ENCODE assay signal across 18 cellular contexts in the genomic region with DNA sequence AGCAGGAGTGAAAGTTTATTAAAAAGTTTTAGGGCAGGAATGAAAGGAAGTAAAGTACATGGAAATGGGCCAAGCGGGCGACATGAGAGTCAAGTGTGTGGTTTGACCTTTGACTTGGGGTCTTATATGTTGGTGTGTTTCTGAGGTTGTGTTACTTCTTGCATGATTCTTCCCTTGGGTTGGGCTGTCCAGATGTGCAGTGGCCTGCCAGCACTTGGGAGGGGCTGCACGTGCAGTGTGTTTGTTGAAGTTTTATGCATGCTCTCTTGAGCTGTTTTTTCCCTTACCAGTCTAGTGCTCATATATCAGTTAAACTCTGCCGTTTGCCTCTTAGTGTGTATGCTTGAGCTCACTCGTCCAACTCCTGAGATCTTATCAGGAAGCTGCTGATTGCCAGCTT.
"Had no signal": no experiment of that assay in that cellular context is flagged by ENCODE, and none has a peak within 500 bp of the region (broad histone marks: within the 10 kb centered on the region; RNA-seq: fewer than 3 reads in every experiment).

No MANE protein-coding gene starts in this region.

- H3K27ac Mint-ChIP-seq: activated naive CD8-positive, alpha-beta T cell; activated T-helper 1 cell treated with anti-CD3 and anti-CD28 coated beads, Interleukin-12 subunit alpha, Interleukin-12 subunit beta, Interleukin-2, Interleukin-4 antibody, amounts not matched to agents 30 ng/mL and 10 ng/mL and 1 ng/mL, durations not matched to agents 14 hours and 24 hours and 36 hours; natural killer cell treated with Interleukin-12 subunit alpha and Interleukin-12 subunit beta and Interleukin-15 and Interleukin-18, amount 100 ng/mL, for 72 hours had no signal

- ATAC-seq: activated CD8-positive, alpha-beta T cell treated with anti-CD3 and anti-CD28 coated beads, Interleukin-2, amount 10 ng/mL, durations not matched to agents 7 days and 5 days; foreskin keratinocyte; left lung; natural killer cell treated with Interleukin-12 subunit alpha and Interleukin-12 subunit beta and Interleukin-15 and Interleukin-18, amount 100 ng/mL, for 72 hours; psoas muscle; right cardiac atrium; stimulated activated naive CD8-positive, alpha-beta T cell treated with anti-CD3 and anti-CD28 coated beads, Interleukin-15, Interleukin-2, amounts not matched to agents 100 U/mL and 50 U/mL, for 24 hours had no signal

- H3K4me3 Mint-ChIP-seq: activated CD8-positive, alpha-beta T cell treated with anti-CD3 and anti-CD28 coated beads, Interleukin-2, amount 10 ng/mL, durations not matched to agents 7 days and 5 days; activated naive CD8-positive, alpha-beta T cell; activated T-helper 1 cell treated with anti-CD3 and anti-CD28 coated beads, Interleukin-12 subunit alpha, Interleukin-12 subunit beta, Interleukin-2, Interleukin-4 antibody, amounts not matched to agents 30 ng/mL and 10 ng/mL and 1 ng/mL, durations not matched to agents 14 hours and 24 hours and 36 hours; natural killer cell treated with Interleukin-12 subunit alpha and Interleukin-12 subunit beta and Interleukin-15 and Interleukin-18, amount 100 ng/mL, for 72 hours had no signal

- DNase-seq: activated CD4-positive, alpha-beta T cell treated with anti-CD3 and anti-CD28 coated beads for 1 hour; activated CD4-positive, alpha-beta T cell treated with anti-CD3 and anti-CD28 coated beads, Interleukin-2, amount 50 U/mL, for 1 hour; activated CD8-positive, alpha-beta T cell treated with anti-CD3 and anti-CD28 coated beads, Interleukin-2, amount 10 ng/mL, durations not matched to agents 7 days and 5 days; activated gamma-delta T cell treated with Interleukin-2 at 50 U/mL for 16 hours; adrenal gland; brain microvascular endothelial cell; caudate nucleus; effector memory CD4-positive, alpha-beta T cell; foreskin keratinocyte; left lung; midbrain; psoas muscle; right cardiac atrium; stimulated activated CD4-positive, alpha-beta T cell treated with anti-CD3 and anti-CD28 coated beads, Interleukin-4, amount 100 ng/mL, for 4 hours; stimulated activated naive CD8-positive, alpha-beta T cell treated with anti-CD3 and anti-CD28 coated beads, Interleukin-15, Interleukin-2, amounts not matched to agents 100 U/mL and 50 U/mL, for 24 hours had no signal

- H3K27me3 Mint-ChIP-seq: activated naive CD8-positive, alpha-beta T cell; natural killer cell treated with Interleukin-12 subunit alpha and Interleukin-12 subunit beta and Interleukin-15 and Interleukin-18, amount 100 ng/mL, for 72 hours had no signal

- H3K9me3 Mint-ChIP-seq: natural killer cell treated with Interleukin-12 subunit alpha and Interleukin-12 subunit beta and Interleukin-15 and Interleukin-18, amount 100 ng/mL, for 72 hours had no signal
